In the genomic region with DNA sequence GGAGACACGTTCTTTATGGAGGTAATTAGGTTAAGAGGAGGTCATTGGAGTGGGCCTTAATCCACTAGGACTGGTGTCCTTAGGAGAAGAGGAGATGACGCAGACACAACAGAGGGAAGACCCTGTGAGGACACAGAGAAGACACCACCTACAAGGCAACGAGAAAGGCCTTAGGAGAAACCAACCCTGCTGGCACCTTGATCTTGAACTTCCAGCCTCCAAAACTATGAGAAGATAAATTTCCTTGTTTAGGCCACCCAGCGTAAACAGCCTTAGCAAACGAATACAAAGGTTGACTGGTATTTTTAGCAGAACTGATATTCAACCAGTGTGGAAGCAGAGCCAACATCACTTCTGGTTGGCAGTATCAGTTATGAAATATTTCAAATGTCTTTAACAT, we compare ENCODE assay signal across 1 cellular context.
TF ChIP-seq lines count a peak whose summit lies in the region.

No MANE protein-coding gene starts in this region.

TF ChIP-seq in neural cell, 6 proteins besides CTCF, POLR2A, EP300 and RAD21 (continued from another document):
- no peak for TF ChIP-seq POLR2AphosphoS5 (IDR thresholded peaks at IDR 0.05)
- no peak for TF ChIP-seq EZH2 (IDR thresholded peaks at IDR 0.05; ENCODE audit: borderline replicate concordance, insufficient read depth, low read length, poor library complexity, severe bottlenecking)
- TF ChIP-seq, protein P1, sequence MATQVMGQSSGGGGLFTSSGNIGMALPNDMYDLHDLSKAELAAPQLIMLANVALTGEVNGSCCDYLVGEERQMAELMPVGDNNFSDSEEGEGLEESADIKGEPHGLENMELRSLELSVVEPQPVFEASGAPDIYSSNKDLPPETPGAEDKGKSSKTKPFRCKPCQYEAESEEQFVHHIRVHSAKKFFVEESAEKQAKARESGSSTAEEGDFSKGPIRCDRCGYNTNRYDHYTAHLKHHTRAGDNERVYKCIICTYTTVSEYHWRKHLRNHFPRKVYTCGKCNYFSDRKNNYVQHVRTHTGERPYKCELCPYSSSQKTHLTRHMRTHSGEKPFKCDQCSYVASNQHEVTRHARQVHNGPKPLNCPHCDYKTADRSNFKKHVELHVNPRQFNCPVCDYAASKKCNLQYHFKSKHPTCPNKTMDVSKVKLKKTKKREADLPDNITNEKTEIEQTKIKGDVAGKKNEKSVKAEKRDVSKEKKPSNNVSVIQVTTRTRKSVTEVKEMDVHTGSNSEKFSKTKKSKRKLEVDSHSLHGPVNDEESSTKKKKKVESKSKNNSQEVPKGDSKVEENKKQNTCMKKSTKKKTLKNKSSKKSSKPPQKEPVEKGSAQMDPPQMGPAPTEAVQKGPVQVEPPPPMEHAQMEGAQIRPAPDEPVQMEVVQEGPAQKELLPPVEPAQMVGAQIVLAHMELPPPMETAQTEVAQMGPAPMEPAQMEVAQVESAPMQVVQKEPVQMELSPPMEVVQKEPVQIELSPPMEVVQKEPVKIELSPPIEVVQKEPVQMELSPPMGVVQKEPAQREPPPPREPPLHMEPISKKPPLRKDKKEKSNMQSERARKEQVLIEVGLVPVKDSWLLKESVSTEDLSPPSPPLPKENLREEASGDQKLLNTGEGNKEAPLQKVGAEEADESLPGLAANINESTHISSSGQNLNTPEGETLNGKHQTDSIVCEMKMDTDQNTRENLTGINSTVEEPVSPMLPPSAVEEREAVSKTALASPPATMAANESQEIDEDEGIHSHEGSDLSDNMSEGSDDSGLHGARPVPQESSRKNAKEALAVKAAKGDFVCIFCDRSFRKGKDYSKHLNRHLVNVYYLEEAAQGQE (IDR thresholded peaks at IDR 0.05; ENCODE audit: borderline replicate concordance) = no peak
